ENCODE assay signal across 27 cellular contexts in the genomic region with DNA sequence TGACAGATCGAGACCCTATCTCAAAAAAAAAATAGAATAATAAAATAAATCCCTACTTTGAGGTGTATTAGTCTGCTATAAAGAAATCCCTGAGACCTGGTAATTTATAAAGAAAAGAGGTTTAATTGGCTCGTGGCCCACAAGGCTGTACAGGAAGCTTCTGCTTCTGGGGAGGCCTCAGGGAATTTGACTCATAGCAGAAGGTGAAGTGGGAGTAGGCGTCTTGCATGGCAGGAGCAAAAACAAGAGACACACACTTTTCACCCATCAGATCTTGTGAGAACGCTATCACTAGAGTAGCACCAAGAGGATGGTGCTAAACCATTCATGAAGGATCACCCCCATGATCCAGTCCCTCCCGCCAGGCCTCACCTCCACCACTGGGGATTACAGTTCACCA. TPM values are rescaled to one million over a fixed set of nuclear protein-coding genes. Genes with fewer than 3 reads are reported as not detected.
A peak's percentile ranks its signal among the peaks of the same experiment; 100 is the strongest.
DNase-seq lines count a peak whose midpoint lies in the region; ATAC-seq, FAIRE-seq and TF ChIP-seq lines count a peak whose summit lies in the region.
"Had no signal": no experiment of that assay in that cellular context is flagged by ENCODE, and none has a peak within 500 bp of the region (broad histone marks: within the 10 kb centered on the region; RNA-seq: fewer than 3 reads in every experiment).

No MANE protein-coding gene starts in this region.

- no peak overlapping the region for H3K18ac ChIP-seq in IMR-90 (ENCODE audit: low read depth, low read length)

- H3K4me1 ChIP-seq in IMR-90 (ENCODE audit: control insufficient read depth, insufficient read depth, low read length): no peaks in the 10 kb centered on the region
- H3K4me1 ChIP-seq: gastrocnemius medialis, right atrium auricular region had no signal

- no peak for TF ChIP-seq CTCF in IMR-90 (conservative IDR thresholded peaks at IDR 0.05; ENCODE audit: low read depth, low read length)
- TF ChIP-seq CTCF in bronchial epithelial cell (IDR thresholded peaks at IDR 0.05; ENCODE audit: insufficient read depth, low read length, severe bottlenecking): no peak

- BruUV-seq in IMR-90 (replicated peaks; lab: Mats Ljungman, UMichigan): no TSS peak

- H4K8ac ChIP-seq in IMR-90 (ENCODE audit: low read depth in 2 of 2, low read length in 2 of 2): no peak overlapping the region

- H3K4me3 ChIP-seq in IMR-90 (ENCODE audit: insufficient read depth, low read depth, low read length) (no peak overlapping the region), bronchial epithelial cell (ENCODE audit: low read depth, low read length) (no peak overlapping the region)
- H3K4me3 ChIP-seq: gastrocnemius medialis, left ventricle myocardium inferior, ovary, right atrium auricular region had no signal

- H3K14ac ChIP-seq in IMR-90 (replicated peaks; ENCODE audit: low read depth, low read length): no peak overlapping the region

- H2BK120ac ChIP-seq in IMR-90 (ENCODE audit: low read depth, low read length): no peak overlapping the region

- peaks cover 23% of the 10 kb centered on the region for H3K9me1 ChIP-seq in IMR-90 (ENCODE audit: insufficient read depth, low read length)

- H2BK15ac ChIP-seq in IMR-90 (ENCODE audit: low read depth, low read length): no peak overlapping the region

- no peak overlapping the region for H2AFZ ChIP-seq in IMR-90 (replicated peaks; ENCODE audit: low read length, poor library complexity)

- no peak overlapping the region for H2BK5ac ChIP-seq in IMR-90 (ENCODE audit: low read depth, low read length, poor library complexity, severe bottlenecking)

- H4K20me1 ChIP-seq in IMR-90 (ENCODE audit: insufficient read depth, low read length): no peaks in the 10 kb centered on the region

- no peak overlapping the region for H4K91ac ChIP-seq in IMR-90 (ENCODE audit: insufficient read depth, low read depth, low read length)

- no peak overlapping the region for H3K4ac ChIP-seq in IMR-90 (ENCODE audit: low read depth, low read length)

- H2AK9ac ChIP-seq in IMR-90 (replicated peaks; ENCODE audit: low read depth, low read length, poor library complexity): no peak overlapping the region

- no peak overlapping the region for H3K4me2 ChIP-seq in IMR-90 (ENCODE audit: low read depth, low read length)

- H3K36me3 ChIP-seq in IMR-90 (ENCODE audit: control insufficient read depth, insufficient read depth, low read length) (peaks cover 33% of the 10 kb centered on the region), bronchial epithelial cell (ENCODE audit: control insufficient read depth, insufficient read depth, low read length) (peaks cover 2% of the 10 kb centered on the region)
- H3K36me3 ChIP-seq: ovary had no signal

- WGBS in IMR-90 (ENCODE audit: extremely low coverage in 2 of 2, insufficient read length in 1 of 2), 2 experiments: no CpG with 5 or more reads among the region's 5 CpGs

- intact Hi-C loops in IMR-90 (cut with micrococcal nuclease): no loop called here
- intact Hi-C loops in cardiac septum (cut with DNase I): no loop called here

- in situ Hi-C loops in IMR-90 (cut with MboI; ENCODE audit: low sequenced_read_pairs): no loop called here

- DNase-seq in stimulated activated CD4-positive, alpha-beta T cell treated with anti-CD3 and anti-CD28 coated beads, Interleukin-15, amount 100 ng/mL, for 24 hours: peak; percentile 10
- no peak for DNase-seq in stimulated activated CD4-positive, alpha-beta T cell treated with anti-CD3 and anti-CD28 coated beads, Interleukin-12 subunit alpha, Interleukin-12 subunit beta, amount 100 ng/mL, for 4 hours
- DNase-seq in IMR-90 (peak; percentile 13), bronchial epithelial cell (ENCODE audit: low read depth) (no peak), NCI-H1417 (lab: John Stamatoyannopoulos, UW) (no peak), cardiac septum (ENCODE audit: low spot score) (no peak)
- no peak for DNase-seq in stimulated activated naive CD4-positive, alpha-beta T cell (lab: John Stamatoyannopoulos, UW)
- DNase-seq: activated CD4-positive, CD25-positive, alpha-beta regulatory T cell treated with anti-CD3 and anti-CD28 coated beads, Interleukin-2, amount 50 U/mL, for 72 hours; activated CD8-positive, alpha-beta memory T cell treated with anti-CD3 and anti-CD28 coated beads, Interleukin-2, amount 50 U/mL, for 4 hours; activated naive CD4-positive, alpha-beta T cell treated with anti-CD3 and anti-CD28 coated beads for 36 hours; anterior cingulate cortex; CD8-positive, alpha-beta T cell; DMS153; gastrocnemius medialis; GF-D8; hippocampal formation; left ventricle myocardium inferior; MM.1S; natural killer cell; NCI-H2171 treated with DMSO at 0.1 percent for 48 hours; NCI-H526; ovary had no signal

- CTCF ChIA-PET in IMR-90 (lab: Yijun Ruan, JAX): no interaction called here

- H3K27me3 ChIP-seq in IMR-90 (ENCODE audit: control insufficient read depth, insufficient read depth, low read length): no peaks in the 10 kb centered on the region
- no peaks in the 10 kb centered on the region for H3K27me3 ChIP-seq in bronchial epithelial cell (ENCODE audit: control insufficient read depth, insufficient read depth, low read length)
- H3K27me3 ChIP-seq: gastrocnemius medialis, ovary, right atrium auricular region had no signal

- no peak overlapping the region for H2BK20ac ChIP-seq in IMR-90 (ENCODE audit: low read depth, low read length)

- H3K27ac ChIP-seq in IMR-90 (ENCODE audit: insufficient read depth, low read length): no peak overlapping the region
- H3K27ac ChIP-seq: gastrocnemius medialis, left ventricle myocardium inferior, ovary, right atrium auricular region, RWPE1 had no signal

- H3K79me1 ChIP-seq in IMR-90 (ENCODE audit: low read depth in 1 of 2, low read length in 2 of 2): no peaks in the 10 kb centered on the region

- no peak overlapping the region for H3K9ac ChIP-seq in IMR-90 (ENCODE audit: low read depth, low read length)

- no peak for TF ChIP-seq POLR2A in IMR-90 (IDR thresholded peaks at IDR 0.05; ENCODE audit: low read depth, low read length)

- FAIRE-seq in bronchial epithelial cell (lab: Jason Lieb, UNC): peak; percentile 23
- FAIRE-seq: GM19239, urothelium cell line had no signal

- H4K5ac ChIP-seq in IMR-90 (ENCODE audit: low read depth, low read length): no peak overlapping the region

- dilution Hi-C loops in IMR-90 (cut with HindIII; ENCODE audit: low sequenced_read_pairs, unreplicated experiment): no loop called here

- H3K23ac ChIP-seq in IMR-90 (ENCODE audit: low read depth, low read length): no peak overlapping the region

- POLR2A ChIA-PET in IMR-90 (lab: Charles Lee; ENCODE audit: unreplicated experiment): no interaction called here

- H3K56ac ChIP-seq in IMR-90 (ENCODE audit: extremely low read depth, insufficient read depth, low read length): no peak overlapping the region

- H2AK5ac ChIP-seq in IMR-90 (ENCODE audit: low read depth, low read length): no peak overlapping the region

- TF ChIP-seq RAD21 in IMR-90 (IDR thresholded peaks at IDR 0.05; ENCODE audit: low read length): no peak

- ATAC-seq in IMR-90 (ENCODE audit: low read depth): no peak
- ATAC-seq: CD8-positive, alpha-beta T cell; gastrocnemius medialis; natural killer cell; SK-N-SH treated with all-trans-retinoic acid at 6 μM for 48 hours had no signal

- H3K9me3 ChIP-seq in IMR-90 (ENCODE audit: control insufficient read depth, insufficient read depth, low read length): no peaks in the 10 kb centered on the region
- H3K9me3 ChIP-seq: gastrocnemius medialis, left ventricle myocardium inferior, ovary, right atrium auricular region had no signal

TF ChIP-seq in IMR-90, 13 proteins besides CTCF, POLR2A, EP300 and RAD21 (continues in another document):
- no peak for TF ChIP-seq ELK1 (IDR thresholded peaks at IDR 0.05; ENCODE audit: borderline replicate concordance, low read depth, low read length)
- TF ChIP-seq FOS (IDR thresholded peaks at IDR 0.05; ENCODE audit: low read depth, low read length): no peak
- no peak for TF ChIP-seq USF2 (IDR thresholded peaks at IDR 0.05; ENCODE audit: low read depth, low read length)
- no peak for TF ChIP-seq MXI1 (IDR thresholded peaks at IDR 0.05; ENCODE audit: borderline replicate concordance, low read depth, low read length)
- TF ChIP-seq RCOR1 (IDR thresholded peaks at IDR 0.05; ENCODE audit: insufficient replicate concordance, low read length): no peak
- no peak for TF ChIP-seq NFE2L2 (IDR thresholded peaks at IDR 0.05; ENCODE audit: low read depth, low read length)
- no peak for TF ChIP-seq MAFK (IDR thresholded peaks at IDR 0.05; ENCODE audit: low read depth, low read length)

RNA-seq across cellular contexts. Expression of gene CDPF1, which starts 29.2 kb away (rescaled TPM):
- total RNA-seq in IMR-90 (2012; rRNA removed): 8.9 and 11.5 TPM in 2 replicates
- 14.5 and 18.6 TPM in 2 replicates for polyA plus RNA-seq in IMR-90 (2012; rRNA removed)
- polyA plus RNA-seq in IMR-90 (2012; cell fraction: cytosol; rRNA removed): 14.2 and 21.5 TPM in 2 replicates
- 31.7 and 48.8 TPM in 2 replicates for polyA plus RNA-seq in IMR-90 (2012; cell fraction: nucleus; rRNA removed; ENCODE audit: low replicate concordance)
- 8.7 and 9.5 TPM in 2 replicates for total RNA-seq in bronchial epithelial cell
- total RNA-seq in cardiac septum: 7.6 TPM

RNA-seq across cellular contexts. Expression of gene PKDREJ, which starts 42.2 kb away (rescaled TPM):
- total RNA-seq in IMR-90 (2012; rRNA removed) (not detected in 2 replicates), bronchial epithelial cell (not detected in 2 replicates), cardiac septum (0.11 TPM)
- polyA plus RNA-seq in IMR-90 (2012; rRNA removed): 0.02 TPM in 1 of 2 replicates, not detected in the other
- polyA plus RNA-seq in IMR-90 (2012; cell fraction: cytosol; rRNA removed): not detected in 2 replicates
- 0.02 TPM in 1 of 2 replicates, not detected in the other for polyA plus RNA-seq in IMR-90 (2012; cell fraction: nucleus; rRNA removed; ENCODE audit: low replicate concordance)
- total RNA-seq: activated naive CD4-positive, alpha-beta T cell treated with anti-CD3 and anti-CD28 coated beads for 36 hours; CD8-positive, alpha-beta T cell; gastrocnemius medialis had no signal

RNA-seq across cellular contexts. Expression of gene TTC38, which starts 46.9 kb away (rescaled TPM):
- total RNA-seq in IMR-90 (2012; rRNA removed): 52.3 and 74.2 TPM in 2 replicates
- polyA plus RNA-seq in IMR-90 (2012; rRNA removed): 43.0 and 43.6 TPM in 2 replicates
- 32.5 and 46.3 TPM in 2 replicates for polyA plus RNA-seq in IMR-90 (2012; cell fraction: cytosol; rRNA removed)
- polyA plus RNA-seq in IMR-90 (2012; cell fraction: nucleus; rRNA removed; ENCODE audit: low replicate concordance): 61.7 and 68.8 TPM in 2 replicates
- 5.4 and 8.4 TPM in 2 replicates for total RNA-seq in bronchial epithelial cell
- 21.5 TPM for total RNA-seq in cardiac septum

Comparison
In these comparisons a context has a peak if more than half of its experiments do, and no peak if none do; other contexts are left out.
1. DNase-seq: peak in stimulated activated CD4-positive, alpha-beta T cell treated with anti-CD3 and anti-CD28 coated beads, Interleukin-15, amount 100 ng/mL, for 24 hours (single experiment) and IMR-90 (single experiment); none in stimulated activated CD4-positive, alpha-beta T cell treated with anti-CD3 and anti-CD28 coated beads, Interleukin-12 subunit alpha, Interleukin-12 subunit beta, amount 100 ng/mL, for 4 hours (single experiment), bronchial epithelial cell (single experiment), NCI-H1417 (0 of 3), stimulated activated naive CD4-positive, alpha-beta T cell (0 of 6) and cardiac septum (single experiment).